23 cellular contexts compared by ENCODE assay signal in the genomic region with DNA sequence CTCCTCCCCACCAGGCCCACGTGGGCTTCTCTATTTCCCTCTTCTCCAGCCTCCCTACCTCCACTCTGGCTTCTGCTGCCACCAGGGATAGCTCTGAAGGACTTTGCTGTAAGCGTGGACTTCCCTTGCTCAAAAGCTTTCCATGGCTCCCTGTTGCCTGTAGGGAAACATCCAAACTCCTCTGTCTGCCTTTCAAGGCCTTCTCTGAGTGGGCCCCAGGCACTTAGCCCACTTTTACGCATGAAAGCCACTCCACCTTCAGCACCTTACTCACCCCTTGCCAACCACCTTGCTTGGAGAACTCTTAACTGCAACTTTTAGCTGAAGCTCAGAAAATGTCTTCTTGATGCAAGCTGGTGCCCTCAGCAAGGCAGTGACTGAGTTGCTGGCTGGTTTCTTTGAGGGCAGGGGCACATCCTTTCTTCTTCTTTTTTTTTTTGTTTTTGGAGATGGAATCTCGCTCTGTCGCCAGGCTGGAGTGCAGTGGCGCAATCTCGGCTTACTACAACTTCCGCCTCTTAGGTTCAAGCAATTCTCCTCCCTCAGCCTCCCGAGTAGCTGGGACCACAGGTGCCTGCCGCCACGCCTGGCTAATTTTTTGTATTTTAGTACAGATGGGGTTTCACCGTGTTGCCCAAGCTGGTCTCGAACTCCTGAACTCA. TPM values are rescaled to one million over a fixed set of nuclear protein-coding genes. Genes with fewer than 3 reads are reported as not detected.
DNase-seq lines count a peak whose midpoint lies in the region; ATAC-seq and TF ChIP-seq lines count a peak whose summit lies in the region.
"Had no signal": no experiment of that assay in that cellular context is flagged by ENCODE, and none has a peak within 500 bp of the region (broad histone marks: within the 10 kb centered on the region; RNA-seq: fewer than 3 reads in every experiment).

No MANE protein-coding gene starts in this region.

- peaks cover 31 to 38% of the 10 kb centered on the region in 2 donors for H3K4me1 ChIP-seq in thyroid gland

- 53 to 58% methylated on average over 13 of the region's 13 CpGs for WGBS in thyroid gland, 2 donors

- TF ChIP-seq POLR2A in thyroid gland (IDR thresholded peaks at IDR 0.05), result no peak

- H3K27ac ChIP-seq in thyroid gland (peak overlapping the region; percentile 11 to 69 (median 31)), substantia nigra (ENCODE audit: low read depth, low read length, poor library complexity, severe bottlenecking) (no peak overlapping the region)
- H3K27ac ChIP-seq: BLaER1 treated with 17β-estradiol and CSF1 and Interleukin-3, amounts not matched to agents 10 nM and 100 nM had no signal

- H3K9me3 ChIP-seq in thyroid gland, result no peaks in the 10 kb centered on the region
- H3K9me3 ChIP-seq: BLaER1 treated with 17β-estradiol and CSF1 and Interleukin-3, amounts not matched to agents 10 nM and 100 nM; SK-N-SH had no signal

- TF ChIP-seq CTCF in thyroid gland (IDR thresholded peaks at IDR 0.05), result no peak

- no peak for ATAC-seq in HG02973 (IDR thresholded peaks at IDR 0.05; ENCODE audit: unreplicated experiment)
- ATAC-seq in HG02678 (IDR thresholded peaks at IDR 0.05; ENCODE audit: unreplicated experiment), result no peak
- ATAC-seq: CD8-positive, alpha-beta T cell had no signal

- no peaks in the 10 kb centered on the region for H3K36me3 ChIP-seq in thyroid gland
- H3K36me3 ChIP-seq: BLaER1 treated with 17β-estradiol and CSF1 and Interleukin-3, amounts not matched to agents 10 nM and 100 nM had no signal

- H3K4me3 ChIP-seq in thyroid gland (replicated peaks in 1 of 3), result no peak overlapping the region
- H3K4me3 ChIP-seq: BLaER1 treated with 17β-estradiol and CSF1 and Interleukin-3, amounts not matched to agents 10 nM and 100 nM had no signal

- in situ Hi-C loops in KBM-7 (cut with MboI; ENCODE audit: low pct_unique_long_range_greater_than_20kb, low sequenced_read_pairs), result no loop called here

- intact Hi-C loops in thyroid gland (cut with DNase I), result no loop called here

- H3K27me3 ChIP-seq in thyroid gland, result no peaks in the 10 kb centered on the region

- peak; percentile 64 for DNase-seq in KBM-7
- DNase-seq in NOMO-1 (lab: John Stamatoyannopoulos, UW; ENCODE audit: unreplicated experiment in 2 of 2), result peak; percentile 39 to 40
- DNase-seq in SKM-1 treated with dmso at 0.1 percent for 144 hours (lab: John Stamatoyannopoulos, UW; ENCODE audit: unreplicated experiment), result peak; percentile 65
- peak; percentile 73 to 81 for DNase-seq in thyroid gland
- DNase-seq in substantia nigra (lab: John Stamatoyannopoulos, UW), result no peak
- DNase-seq in anterior cingulate cortex (lab: John Stamatoyannopoulos, UW), result no peak
- DNase-seq: ACHN; CD8-positive, alpha-beta T cell; EL; GOT3; HCEC 1CT; Kasumi-1; NCI-H1105; NCI-H146; NCI-H2029; NCI-H524 treated with DMSO at 0.1 percent for 48 hours; NCI-H82; SIG-M5; SK-N-SH; T-helper 1 cell had no signal

RNA-seq across cellular contexts. Expression of a gene that starts 52.0 kb away (rescaled TPM):
- 1 to 10 TPM in 1 of 4 donors, under 1 TPM in 1, not detected in 2; 0.56 to 1.2 TPM for total RNA-seq in thyroid gland

Comparison
In these comparisons a context has a peak if more than half of its experiments do, and no peak if none do; other contexts are left out.
1. DNase-seq: peak in KBM-7 (single experiment), NOMO-1 (2 of 2), SKM-1 treated with dmso at 0.1 percent for 144 hours (single experiment) and thyroid gland (2 of 2); none in substantia nigra (0 of 49) and anterior cingulate cortex (0 of 58).